ENCODE assay signal across 10 cellular contexts in the genomic region with DNA sequence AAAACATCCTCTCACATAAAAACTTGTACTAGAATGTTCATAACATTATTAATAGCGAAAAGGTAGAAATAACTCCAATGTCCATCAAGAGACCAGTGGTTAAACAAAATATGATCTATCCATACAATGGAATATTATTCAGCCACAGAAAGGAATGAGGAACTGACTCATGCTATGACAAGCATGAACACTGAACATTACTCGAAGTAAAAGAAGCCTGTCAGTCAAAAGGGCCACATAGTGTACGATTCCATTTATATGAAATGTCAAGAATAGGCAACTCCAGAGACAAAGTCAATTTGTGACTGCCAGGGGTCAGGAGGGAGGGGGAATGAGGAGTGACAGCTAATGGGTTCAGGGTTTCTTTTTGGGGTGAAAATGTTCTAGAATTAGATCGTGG. TPM values are rescaled to one million over a fixed set of nuclear protein-coding genes. Genes with fewer than 3 reads are reported as not detected.
DNase-seq lines count a peak whose midpoint lies in the region; ATAC-seq and TF ChIP-seq lines count a peak whose summit lies in the region.
"Had no signal": no experiment of that assay in that cellular context is flagged by ENCODE, and none has a peak within 500 bp of the region (broad histone marks: within the 10 kb centered on the region; RNA-seq: fewer than 3 reads in every experiment).

No MANE protein-coding gene starts in this region.

- H3K36me3 ChIP-seq in colonic mucosa: no peaks in the 10 kb centered on the region

- no peaks in the 10 kb centered on the region for H3K9me3 ChIP-seq in colonic mucosa

- CTCF ChIA-PET in activated CD8-positive, alpha-beta memory T cell treated with anti-CD3 and anti-CD28 coated beads, Interleukin-2, amount 10 ng/mL, durations not matched to agents 7 days and 5 days (lab: Charles Lee): interaction anchor here (1.3 to 1.4 kb wide), 2 partner anchors 19 to 45 kb away, joined by 4 to 6 read pairs; no protein-coding TSS in a partner anchor

- H3K27ac Mint-ChIP-seq in activated CD8-positive, alpha-beta memory T cell treated with anti-CD3 and anti-CD28 coated beads, Interleukin-2, amount 10 ng/mL, durations not matched to agents 7 days and 5 days: peak overlapping the region; percentile 42
- H3K27ac Mint-ChIP-seq in chondrocyte (ENCODE audit: unreplicated experiment) (peak overlapping the region; percentile 24), osteocyte (ENCODE audit: unreplicated experiment) (peak overlapping the region; percentile 27)
- H3K27ac Mint-ChIP-seq: endodermal cell had no signal

- H3K4me3 Mint-ChIP-seq in activated CD8-positive, alpha-beta memory T cell treated with anti-CD3 and anti-CD28 coated beads, Interleukin-2, amount 10 ng/mL, durations not matched to agents 7 days and 5 days: peak overlapping the region; percentile 40
- H3K4me3 Mint-ChIP-seq in chondrocyte (ENCODE audit: unreplicated experiment) (no peak overlapping the region), osteocyte (ENCODE audit: unreplicated experiment) (no peak overlapping the region)
- H3K4me3 Mint-ChIP-seq: endodermal cell had no signal

- H3K27me3 ChIP-seq in colonic mucosa: no peaks in the 10 kb centered on the region

- peaks cover 8% of the 10 kb centered on the region for H3K4me1 ChIP-seq in colonic mucosa

- H3K4me1 Mint-ChIP-seq in activated CD8-positive, alpha-beta memory T cell treated with anti-CD3 and anti-CD28 coated beads, Interleukin-2, amount 10 ng/mL, durations not matched to agents 7 days and 5 days: peaks cover 54% of the 10 kb centered on the region
- peaks cover 39% of the 10 kb centered on the region for H3K4me1 Mint-ChIP-seq in chondrocyte (ENCODE audit: low read depth)
- H3K4me1 Mint-ChIP-seq in osteocyte (ENCODE audit: unreplicated experiment): peaks cover 26% of the 10 kb centered on the region

- ATAC-seq in activated CD8-positive, alpha-beta memory T cell treated with anti-CD3 and anti-CD28 coated beads, Interleukin-2, amount 10 ng/mL, durations not matched to agents 7 days and 5 days: no peak

- DNase-seq in activated CD8-positive, alpha-beta memory T cell treated with anti-CD3 and anti-CD28 coated beads, Interleukin-2, amount 10 ng/mL, durations not matched to agents 7 days and 5 days: no peak
- no peak for DNase-seq in activated CD8-positive, alpha-beta memory T cell treated with anti-CD3 and anti-CD28 coated beads, Interleukin-2, amount 50 U/mL, for 4 hours
- peak; percentile 9 for DNase-seq in NCI-H226
- DNase-seq in chondrocyte (ENCODE audit: low spot score): no peak
- DNase-seq in osteocyte (ENCODE audit: extremely low spot score, unreplicated experiment): no peak
- no peak for DNase-seq in globus pallidus (ENCODE audit: low spot score)
- no peak for DNase-seq in colonic mucosa
- no peak for DNase-seq in NCI-H1694 (lab: John Stamatoyannopoulos, UW)
- DNase-seq: endodermal cell; stimulated activated CD4-positive, alpha-beta T cell treated with anti-CD3 and anti-CD28 coated beads, Interleukin-15, amount 100 ng/mL, for 24 hours had no signal

- TF ChIP-seq CTCF in chondrocyte (IDR thresholded peaks at IDR 0.05): no peak
- TF ChIP-seq CTCF in osteocyte (IDR thresholded peaks at IDR 0.05): no peak
- TF ChIP-seq CTCF in colonic mucosa (IDR thresholded peaks at IDR 0.05): no peak

- H3K36me3 Mint-ChIP-seq in activated CD8-positive, alpha-beta memory T cell treated with anti-CD3 and anti-CD28 coated beads, Interleukin-2, amount 10 ng/mL, durations not matched to agents 7 days and 5 days: peaks cover 37% of the 10 kb centered on the region
- no peaks in the 10 kb centered on the region for H3K36me3 Mint-ChIP-seq in chondrocyte (ENCODE audit: low read depth)
- peaks cover 3% of the 10 kb centered on the region for H3K36me3 Mint-ChIP-seq in osteocyte (ENCODE audit: unreplicated experiment)

- H3K4me3 ChIP-seq in colonic mucosa: no peak overlapping the region

- no peaks in the 10 kb centered on the region for H3K9me3 Mint-ChIP-seq in activated CD8-positive, alpha-beta memory T cell treated with anti-CD3 and anti-CD28 coated beads, Interleukin-2, amount 10 ng/mL, durations not matched to agents 7 days and 5 days (ENCODE audit: low read depth)
- H3K9me3 Mint-ChIP-seq in chondrocyte (ENCODE audit: low read depth) (no peaks in the 10 kb centered on the region), osteocyte (ENCODE audit: unreplicated experiment) (no peaks in the 10 kb centered on the region)
- H3K9me3 Mint-ChIP-seq: endodermal cell had no signal

- no peak overlapping the region for H3K9ac ChIP-seq in colonic mucosa (ENCODE audit: low read depth in 2 of 2, low read length in 2 of 2)

- H3K27me3 Mint-ChIP-seq in activated CD8-positive, alpha-beta memory T cell treated with anti-CD3 and anti-CD28 coated beads, Interleukin-2, amount 10 ng/mL, durations not matched to agents 7 days and 5 days: no peaks in the 10 kb centered on the region
- H3K27me3 Mint-ChIP-seq in chondrocyte (ENCODE audit: low read depth): no peaks in the 10 kb centered on the region
- H3K27me3 Mint-ChIP-seq in osteocyte (ENCODE audit: unreplicated experiment): no peaks in the 10 kb centered on the region

- intact Hi-C loops in colonic mucosa (cut with DNase I): loop anchor here (10.0 kb wide), 1 partner anchor 300 kb away; no protein-coding TSS in a partner anchor

- H3K27ac ChIP-seq in colonic mucosa: no peak overlapping the region

RNA-seq across cellular contexts. Expression of a gene that starts 2.3 kb away (rescaled TPM):
- 10 to 100 TPM; 83.1 to 94.3 TPM for total RNA-seq in activated CD8-positive, alpha-beta memory T cell treated with anti-CD3 and anti-CD28 coated beads, Interleukin-2, amount 10 ng/mL, durations not matched to agents 7 days and 5 days
- total RNA-seq in chondrocyte (39.2 to 52.8 TPM (median 44.3 TPM) in 3 replicates), osteocyte (50.0 and 51.6 TPM in 2 replicates), colonic mucosa (10 to 100 TPM; 48.1 to 60.7 TPM)
